ENCODE assay signal across 21 cellular contexts in genomic region chr4:21641696-21642095, GRCh38.
"Had no signal": no experiment of that assay in that cellular context is flagged by ENCODE, and none has a peak within 500 bp of the region (broad histone marks: within the 10 kb centered on the region; RNA-seq: fewer than 3 reads in every experiment).

No MANE protein-coding gene starts in this region.

- DNase-seq: dermis blood vessel endothelial cell; effector CD4-positive, alpha-beta T cell; effector memory CD4-positive, alpha-beta T cell; foreskin keratinocyte; glutamatergic neuron; head of caudate nucleus; heart right ventricle; hippocampal formation; left cardiac atrium; left lung; left ventricle myocardium superior; lower lobe of right lung; mesenchymal stem cell; mucosa of descending colon; naive B cell; naive thymus-derived CD8-positive, alpha-beta T cell had no signal

- H3K27ac Mint-ChIP-seq: mesothelial cell of epicardium; naive B cell; naive thymus-derived CD8-positive, alpha-beta T cell had no signal

- H3K9me3 Mint-ChIP-seq: mesothelial cell of epicardium had no signal

- H3K27me3 Mint-ChIP-seq: naive B cell; naive thymus-derived CD8-positive, alpha-beta T cell had no signal

- H3K36me3 Mint-ChIP-seq: mesothelial cell of epicardium; naive B cell; naive thymus-derived CD8-positive, alpha-beta T cell had no signal

- H3K4me3 Mint-ChIP-seq: mesothelial cell of epicardium; naive B cell; naive thymus-derived CD8-positive, alpha-beta T cell had no signal

- FAIRE-seq: endothelial cell of umbilical vein, frontal cortex, islet of Langerhans, keratinocyte had no signal

- H3K4me1 Mint-ChIP-seq: mesothelial cell of epicardium; naive B cell; naive thymus-derived CD8-positive, alpha-beta T cell had no signal
